In genomic region chr1:19480282-19480681, GRCh38 we compare ENCODE assay signal across 11 cellular contexts. TPM values are rescaled to one million over a fixed set of nuclear protein-coding genes. Genes with fewer than 3 reads are reported as not detected.
DNase-seq lines count a peak whose midpoint lies in the region; ATAC-seq and TF ChIP-seq lines count a peak whose summit lies in the region.
"Had no signal": no experiment of that assay in that cellular context is flagged by ENCODE, and none has a peak within 500 bp of the region (broad histone marks: within the 10 kb centered on the region; RNA-seq: fewer than 3 reads in every experiment).

No MANE protein-coding gene starts in this region.

- H3K9me3 Mint-ChIP-seq in activated CD8-positive, alpha-beta memory T cell treated with anti-CD3 and anti-CD28 coated beads, Interleukin-2, amount 10 ng/mL, durations not matched to agents 7 days and 5 days (ENCODE audit: low read depth): no peaks in the 10 kb centered on the region
- H3K9me3 Mint-ChIP-seq in T-cell: no peaks in the 10 kb centered on the region

- intact Hi-C loops in aorta (cut with DNase I): loop anchor here (5.0 to 10.0 kb wide), 4 partner anchors 33 to 115 kb away; a partner anchor contains a TSS

- CTCF ChIA-PET in activated CD8-positive, alpha-beta memory T cell treated with anti-CD3 and anti-CD28 coated beads, Interleukin-2, amount 10 ng/mL, durations not matched to agents 7 days and 5 days (lab: Charles Lee): interaction anchor here (0.8 kb wide), 1 partner anchor 11 kb away, joined by 4 read pairs; no protein-coding TSS in a partner anchor
- CTCF ChIA-PET in T-cell (lab: Charles Lee): no interaction called here

- H3K4me1 ChIP-seq in stomach smooth muscle (ENCODE audit: control insufficient read depth, insufficient read depth, low read length): peaks cover 92% of the 10 kb centered on the region
- H3K4me1 ChIP-seq in aorta (ENCODE audit: control insufficient read depth in 1 of 2, insufficient read depth in 2 of 2, low read length in 2 of 2): peaks cover 5 to 12% of the 10 kb centered on the region in 2 donors

- WGBS in aorta, 2 donors: 37 to 51% methylated on average over 6 of the region's 6 CpGs

- H3K9ac ChIP-seq in stomach smooth muscle (ENCODE audit: low read length in 2 of 2): peak overlapping the region in 1 of 2 donors; percentile 66

- POLR2A ChIA-PET in T-cell (lab: Charles Lee): no interaction called here

- TF ChIP-seq CTCF in GM13977 (IDR thresholded peaks at IDR 0.05; ENCODE audit: extremely low read depth, insufficient read depth, missing control alignments): no peak

- peaks cover 84% of the 10 kb centered on the region for H3K4me1 Mint-ChIP-seq in activated CD8-positive, alpha-beta memory T cell treated with anti-CD3 and anti-CD28 coated beads, Interleukin-2, amount 10 ng/mL, durations not matched to agents 7 days and 5 days
- peaks cover 88 to 92% (median 88%) of the 10 kb centered on the region in 3 donors for H3K4me1 Mint-ChIP-seq in T-cell

- H3K4me3 Mint-ChIP-seq in activated CD8-positive, alpha-beta memory T cell treated with anti-CD3 and anti-CD28 coated beads, Interleukin-2, amount 10 ng/mL, durations not matched to agents 7 days and 5 days: no peak overlapping the region
- H3K4me3 Mint-ChIP-seq in T-cell: peak overlapping the region in 1 of 3 donors; percentile 83

- H3K27me3 ChIP-seq in stomach smooth muscle (ENCODE audit: control insufficient read depth in 1 of 2, insufficient read depth in 2 of 2, low read length in 2 of 2): no peaks in the 10 kb centered on the region
- H3K27me3 ChIP-seq in aorta (ENCODE audit: control insufficient read depth in 1 of 2, insufficient read depth in 2 of 2, low read length in 1 of 2): no peaks in the 10 kb centered on the region

- peaks cover 0 to 8% of the 10 kb centered on the region in 2 donors for H3K36me3 ChIP-seq in stomach smooth muscle (ENCODE audit: control insufficient read depth in 2 of 2, insufficient read depth in 2 of 2, low read length in 2 of 2)
- no peaks in the 10 kb centered on the region for H3K36me3 ChIP-seq in aorta (ENCODE audit: control insufficient read depth in 1 of 2, insufficient read depth in 2 of 2, low read length in 1 of 2)

- H3K27me3 Mint-ChIP-seq in activated CD8-positive, alpha-beta memory T cell treated with anti-CD3 and anti-CD28 coated beads, Interleukin-2, amount 10 ng/mL, durations not matched to agents 7 days and 5 days: no peaks in the 10 kb centered on the region
- no peaks in the 10 kb centered on the region for H3K27me3 Mint-ChIP-seq in T-cell

- H3K36me3 Mint-ChIP-seq in activated CD8-positive, alpha-beta memory T cell treated with anti-CD3 and anti-CD28 coated beads, Interleukin-2, amount 10 ng/mL, durations not matched to agents 7 days and 5 days: peaks cover 24% of the 10 kb centered on the region
- peaks cover 22% of the 10 kb centered on the region for H3K36me3 Mint-ChIP-seq in T-cell

- peak overlapping the region; percentile 58 for H3K27ac ChIP-seq in stomach smooth muscle (ENCODE audit: low read length)
- no peak overlapping the region for H3K27ac ChIP-seq in aorta (ENCODE audit: low read depth in 1 of 2, low read length in 2 of 2)

- DNase-seq in activated CD8-positive, alpha-beta memory T cell treated with anti-CD3 and anti-CD28 coated beads, Interleukin-2, amount 10 ng/mL, durations not matched to agents 7 days and 5 days: no peak
- DNase-seq in activated CD8-positive, alpha-beta memory T cell treated with anti-CD3 and anti-CD28 coated beads, Interleukin-2, amount 50 U/mL, for 4 hours: no peak
- DNase-seq in T-cell: no peak
- DNase-seq in left kidney (ENCODE audit: low read depth, low spot score): peak; percentile 24
- no peak for DNase-seq in aorta
- DNase-seq in GM13977 (ENCODE audit: low spot score): no peak
- DNase-seq: Karpas-422, NCI-H1694, nucleus accumbens had no signal

- in situ Hi-C loops in GM13977 (cut with MboI; ENCODE audit: low pct_unique_long_range_greater_than_20kb, low sequenced_read_pairs, unreplicated experiment): no loop called here

- H3K4me3 ChIP-seq in stomach smooth muscle (ENCODE audit: low read length in 2 of 2) (peak overlapping the region in 1 of 2 donors; percentile 55), aorta (ENCODE audit: low read length in 2 of 2) (no peak overlapping the region)

- no peak for ATAC-seq in activated CD8-positive, alpha-beta memory T cell treated with anti-CD3 and anti-CD28 coated beads, Interleukin-2, amount 10 ng/mL, durations not matched to agents 7 days and 5 days
- no peak for ATAC-seq in T-cell (replicated peaks in 1 of 4)
- no peak for ATAC-seq in aorta (ENCODE audit: low FRiP score)
- no peak for ATAC-seq in GM18520 (IDR thresholded peaks at IDR 0.05; ENCODE audit: unreplicated experiment)

- no peaks in the 10 kb centered on the region for H3K9me3 ChIP-seq in stomach smooth muscle (ENCODE audit: control insufficient read depth in 2 of 2, low read length in 2 of 2)
- no peaks in the 10 kb centered on the region for H3K9me3 ChIP-seq in aorta (ENCODE audit: control insufficient read depth, low read length)

- H3K27ac Mint-ChIP-seq in activated CD8-positive, alpha-beta memory T cell treated with anti-CD3 and anti-CD28 coated beads, Interleukin-2, amount 10 ng/mL, durations not matched to agents 7 days and 5 days: peak overlapping the region; percentile 2
- peak overlapping the region; percentile 96 to 98 for H3K27ac Mint-ChIP-seq in T-cell

RNA-seq across cellular contexts. Expression of gene CAPZB, which starts 5.1 kb away (rescaled TPM):
- 100 to 1,000 TPM; 411 to 427 TPM for total RNA-seq in activated CD8-positive, alpha-beta memory T cell treated with anti-CD3 and anti-CD28 coated beads, Interleukin-2, amount 10 ng/mL, durations not matched to agents 7 days and 5 days
- total RNA-seq in T-cell (100 to 1,000 TPM; 272 to 342 (median 320) TPM), aorta (100 to 1,000 TPM; 289 to 297 TPM)
- 100 to 1,000 TPM; 230 to 254 TPM for polyA plus RNA-seq in aorta
